In the genomic region with DNA sequence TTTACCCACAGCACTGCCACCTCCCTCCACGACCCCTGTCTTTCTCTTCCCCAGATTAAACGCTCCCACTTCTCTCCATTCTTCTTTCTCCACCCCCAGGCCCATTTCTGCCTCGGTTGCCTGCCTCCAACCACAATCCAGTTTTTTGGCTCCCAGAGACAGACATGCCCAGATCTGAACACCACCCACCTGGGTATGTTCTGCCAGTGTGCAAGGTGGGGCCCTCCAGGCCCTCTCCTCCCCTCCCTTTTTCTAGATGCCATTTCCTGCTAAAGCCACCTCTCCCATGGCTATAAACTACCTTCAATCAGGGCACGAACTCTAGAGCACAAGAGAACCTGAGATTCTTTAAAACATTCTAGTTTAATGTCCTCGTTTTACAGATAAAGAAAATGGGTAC, we compare ENCODE assay signal across 18 cellular contexts.
DNase-seq lines count a peak whose midpoint lies in the region; ATAC-seq and TF ChIP-seq lines count a peak whose summit lies in the region.
"Had no signal": no experiment of that assay in that cellular context is flagged by ENCODE, and none has a peak within 500 bp of the region (broad histone marks: within the 10 kb centered on the region; RNA-seq: fewer than 3 reads in every experiment).

No MANE protein-coding gene starts in this region.

- H3K27ac ChIP-seq in neural progenitor cell (no peak overlapping the region), OCI-LY7 (ENCODE audit: low read depth, low read length, poor library complexity, severe bottlenecking) (no peak overlapping the region), A673 (ENCODE audit: low read depth, low read length, poor library complexity, severe bottlenecking) (no peak overlapping the region), heart left ventricle (peak overlapping the region in 1 of 12 donors; percentile 14)
- H3K27ac ChIP-seq: coronary artery, right lobe of liver, upper lobe of right lung had no signal

- POLR2A ChIA-PET in activated CD4-positive, alpha-beta T cell treated with anti-CD3 and anti-CD28 coated beads for 36 hours (lab: Charles Lee), result no interaction called here
- POLR2A ChIA-PET in OCI-LY7 (lab: Charles Lee) (no interaction called here), A673 (lab: Charles Lee; ENCODE audit: low non-redundant PET) (no interaction called here)

- H3K27me3 ChIP-seq in NT2/D1 (ENCODE audit: insufficient read depth, insufficient read length) (peaks cover 4% of the 10 kb centered on the region), neural progenitor cell (no peaks in the 10 kb centered on the region), A673 (replicated peaks; ENCODE audit: insufficient read depth, low read depth, low read length, poor library complexity) (no peaks in the 10 kb centered on the region), heart left ventricle (no peaks in the 10 kb centered on the region)
- H3K27me3 ChIP-seq: right lobe of liver, upper lobe of right lung had no signal

- H2AFZ ChIP-seq in neural progenitor cell (replicated peaks) (peak overlapping the region; percentile 79), OCI-LY7 (ENCODE audit: low read length) (no peak overlapping the region)

- peak overlapping the region; percentile 92 for H3K27ac Mint-ChIP-seq in activated CD4-positive, alpha-beta T cell treated with anti-CD3 and anti-CD28 coated beads for 36 hours
- peak overlapping the region; percentile 63 to 81 for H3K27ac Mint-ChIP-seq in effector memory CD8-positive, alpha-beta T cell
- H3K27ac Mint-ChIP-seq in neural progenitor cell, result peak overlapping the region; percentile 72

- H3K9me2 ChIP-seq in OCI-LY7 (ENCODE audit: insufficient read depth, low read length), result no peaks in the 10 kb centered on the region

- H3K9ac ChIP-seq in NT2/D1 (ENCODE audit: insufficient read length, low read depth), result peak overlapping the region; percentile 52
- H3K9ac ChIP-seq in neural progenitor cell, result no peak overlapping the region

- CTCF ChIA-PET in activated CD4-positive, alpha-beta T cell treated with anti-CD3 and anti-CD28 coated beads for 36 hours (lab: Charles Lee), result interaction anchor here (0.6 to 1.1 kb wide), 2 partner anchors 88 to 1450 kb away, joined by 3 to 8 read pairs; no protein-coding TSS in a partner anchor
- CTCF ChIA-PET in OCI-LY7 (lab: Charles Lee; ENCODE audit: unreplicated experiment) (no interaction called here), A673 (lab: Charles Lee) (no interaction called here)

- H4K20me1 ChIP-seq in neural progenitor cell (ENCODE audit: low read depth) (no peaks in the 10 kb centered on the region), OCI-LY7 (ENCODE audit: insufficient read depth, low read length) (no peaks in the 10 kb centered on the region)

- no peaks in the 10 kb centered on the region for H3K27me3 Mint-ChIP-seq in activated CD4-positive, alpha-beta T cell treated with anti-CD3 and anti-CD28 coated beads for 36 hours
- no peaks in the 10 kb centered on the region for H3K27me3 Mint-ChIP-seq in effector memory CD8-positive, alpha-beta T cell
- H3K27me3 Mint-ChIP-seq in neural progenitor cell (ENCODE audit: insufficient read depth, low read depth), result peaks cover 18% of the 10 kb centered on the region

- H3K4me2 ChIP-seq in neural progenitor cell, result no peak overlapping the region
- H3K4me2 ChIP-seq in OCI-LY7 (ENCODE audit: low read length), result no peak overlapping the region

- no peak for TF ChIP-seq POLR2A in heart left ventricle (IDR thresholded peaks at IDR 0.05)

- peaks cover 24% of the 10 kb centered on the region for H3F3A ChIP-seq in neural progenitor cell (ENCODE audit: low read depth)

- H3K4me1 ChIP-seq in NT2/D1 (ENCODE audit: insufficient read depth, insufficient read length) (peaks cover 13% of the 10 kb centered on the region), neural progenitor cell (peaks cover 20% of the 10 kb centered on the region), OCI-LY7 (ENCODE audit: insufficient read depth, low read length, poor library complexity, severe bottlenecking) (peaks cover 16% of the 10 kb centered on the region), A673 (ENCODE audit: insufficient read depth, low read length, poor library complexity, severe bottlenecking) (peaks cover 34% of the 10 kb centered on the region), heart left ventricle (peaks cover 0 to 27% (median 13%) of the 10 kb centered on the region in 12 donors)

- H3K9me3 Mint-ChIP-seq in activated CD4-positive, alpha-beta T cell treated with anti-CD3 and anti-CD28 coated beads for 36 hours (ENCODE audit: low read depth), result no peaks in the 10 kb centered on the region
- no peaks in the 10 kb centered on the region for H3K9me3 Mint-ChIP-seq in effector memory CD8-positive, alpha-beta T cell
- H3K9me3 Mint-ChIP-seq in neural progenitor cell, result no peaks in the 10 kb centered on the region

- no peaks in the 10 kb centered on the region for H3K36me3 Mint-ChIP-seq in activated CD4-positive, alpha-beta T cell treated with anti-CD3 and anti-CD28 coated beads for 36 hours (ENCODE audit: low read depth)
- H3K36me3 Mint-ChIP-seq in effector memory CD8-positive, alpha-beta T cell (ENCODE audit: insufficient read depth), result peaks cover 18% of the 10 kb centered on the region
- no peaks in the 10 kb centered on the region for H3K36me3 Mint-ChIP-seq in neural progenitor cell

- 85 to 91% (median 88%) methylated on average over 5 of the region's 5 CpGs for WGBS in heart left ventricle, 4 donors

- peaks cover 58% of the 10 kb centered on the region for H3K4me1 Mint-ChIP-seq in activated CD4-positive, alpha-beta T cell treated with anti-CD3 and anti-CD28 coated beads for 36 hours
- peaks cover 33 to 44% of the 10 kb centered on the region in 2 donors for H3K4me1 Mint-ChIP-seq in effector memory CD8-positive, alpha-beta T cell (ENCODE audit: low read depth in 2 of 2)
- H3K4me1 Mint-ChIP-seq in neural progenitor cell, result peaks cover 53% of the 10 kb centered on the region

- peak overlapping the region; percentile 37 for H3K4me3 Mint-ChIP-seq in activated CD4-positive, alpha-beta T cell treated with anti-CD3 and anti-CD28 coated beads for 36 hours
- no peak overlapping the region for H3K4me3 Mint-ChIP-seq in effector memory CD8-positive, alpha-beta T cell
- no peak overlapping the region for H3K4me3 Mint-ChIP-seq in neural progenitor cell

- ATAC-seq in activated CD4-positive, alpha-beta T cell treated with anti-CD3 and anti-CD28 coated beads for 36 hours, result no peak
- ATAC-seq in effector memory CD8-positive, alpha-beta T cell (replicated peaks), result no peak
- ATAC-seq in heart left ventricle, result no peak
- ATAC-seq: left cardiac atrium, right lobe of liver, upper lobe of right lung had no signal

- TF ChIP-seq CTCF in neural progenitor cell (IDR thresholded peaks at IDR 0.05) (no peak), OCI-LY7 (conservative IDR thresholded peaks at IDR 0.05; ENCODE audit: low read length) (no peak), A673 (conservative IDR thresholded peaks at IDR 0.05; ENCODE audit: low read depth, low read length) (no peak), heart left ventricle (IDR thresholded peaks at IDR 0.05) (no peak)

- intact Hi-C loops in activated CD4-positive, alpha-beta T cell treated with anti-CD3 and anti-CD28 coated beads for 36 hours (cut with DNase I, micrococcal nuclease), result loop anchor here in 1 of 2 experiments (10.0 kb wide), 1 partner anchor 340 kb away; no protein-coding TSS in a partner anchor
- intact Hi-C loops in OCI-LY7 (cut with micrococcal nuclease; ENCODE audit: unreplicated experiment), result no loop called here
- intact Hi-C loops in A673 (cut with micrococcal nuclease; ENCODE audit: unreplicated experiment), result no loop called here
- intact Hi-C loops in heart left ventricle (cut with DNase I), result loop anchor here in 1 of 10 donors (2.0 to 5.0 kb wide), 2 partner anchors 42 to 56 kb away; no protein-coding TSS in a partner anchor

- H3K4me3 ChIP-seq in NT2/D1 (ENCODE audit: insufficient read length, low read depth) (no peak overlapping the region), neural progenitor cell (no peak overlapping the region), OCI-LY7 (ENCODE audit: low read depth, low read length, poor library complexity, severe bottlenecking) (no peak overlapping the region), A673 (ENCODE audit: low read depth, low read length, poor library complexity, severe bottlenecking) (no peak overlapping the region), heart left ventricle (no peak overlapping the region)
- H3K4me3 ChIP-seq: coronary artery, right lobe of liver, upper lobe of right lung had no signal

- H3K9me3 ChIP-seq in NT2/D1 (ENCODE audit: insufficient read depth, low read length), result no peaks in the 10 kb centered on the region
- H3K9me3 ChIP-seq in neural progenitor cell (ENCODE audit: low read depth), result no peaks in the 10 kb centered on the region
- H3K9me3 ChIP-seq in OCI-LY7 (ENCODE audit: low read length), result no peaks in the 10 kb centered on the region
- H3K9me3 ChIP-seq in A673 (ENCODE audit: low read depth, low read length, poor library complexity, severe bottlenecking), result no peaks in the 10 kb centered on the region
- H3K9me3 ChIP-seq in heart left ventricle, result no peaks in the 10 kb centered on the region
- H3K9me3 ChIP-seq: right lobe of liver, upper lobe of right lung had no signal

- BruUV-seq in OCI-LY7 (replicated peaks; lab: Mats Ljungman, UMichigan) (no TSS peak), A673 (replicated peaks; lab: Mats Ljungman, UMichigan) (no TSS peak)

- DNase-seq in activated CD4-positive, alpha-beta T cell treated with anti-CD3 and anti-CD28 coated beads for 36 hours, result no peak
- DNase-seq in activated CD4-positive, alpha-beta T cell treated with anti-CD3 and anti-CD28 coated beads, Interleukin-2, amount 50 U/mL, for 1 hour, result no peak
- DNase-seq in NT2/D1 (ENCODE audit: low read depth, low spot score) (no peak), neural progenitor cell (ENCODE audit: low spot score) (no peak), OCI-LY7 (ENCODE audit: low spot score) (no peak), A673 (ENCODE audit: low spot score) (no peak), heart left ventricle (no peak)
- no peak for DNase-seq in effector memory CD8-positive, alpha-beta T cell
- DNase-seq: amygdala; GDM1; left cardiac atrium; NCI-H1105 treated with DMSO at 0.1 percent for 48 hours; NCI-H2227 treated with DMSO at 0.1 percent for 48 hours; NK-92 treated with Interleukin-12 subunit alpha and Interleukin-12 subunit beta, amount 100 ng/mL, for 24 hours; right lobe of liver; SHP77 treated with DMSO at 0.1 percent for 48 hours; upper lobe of right lung had no signal

- H3K36me3 ChIP-seq in NT2/D1 (ENCODE audit: insufficient read depth, insufficient read length, low read length), result no peaks in the 10 kb centered on the region
- H3K36me3 ChIP-seq in neural progenitor cell, result no peaks in the 10 kb centered on the region
- H3K36me3 ChIP-seq in OCI-LY7 (ENCODE audit: insufficient read depth, low read length), result no peaks in the 10 kb centered on the region
- no peaks in the 10 kb centered on the region for H3K36me3 ChIP-seq in A673 (ENCODE audit: insufficient read depth, low read length, poor library complexity, severe bottlenecking)
- no peaks in the 10 kb centered on the region for H3K36me3 ChIP-seq in heart left ventricle
- H3K36me3 ChIP-seq: right lobe of liver, upper lobe of right lung had no signal

- H3K79me2 ChIP-seq in neural progenitor cell (ENCODE audit: low read depth) (no peaks in the 10 kb centered on the region), OCI-LY7 (ENCODE audit: insufficient read depth, low read depth, low read length) (no peaks in the 10 kb centered on the region)
